20 cellular contexts compared by ENCODE assay signal in the genomic region with DNA sequence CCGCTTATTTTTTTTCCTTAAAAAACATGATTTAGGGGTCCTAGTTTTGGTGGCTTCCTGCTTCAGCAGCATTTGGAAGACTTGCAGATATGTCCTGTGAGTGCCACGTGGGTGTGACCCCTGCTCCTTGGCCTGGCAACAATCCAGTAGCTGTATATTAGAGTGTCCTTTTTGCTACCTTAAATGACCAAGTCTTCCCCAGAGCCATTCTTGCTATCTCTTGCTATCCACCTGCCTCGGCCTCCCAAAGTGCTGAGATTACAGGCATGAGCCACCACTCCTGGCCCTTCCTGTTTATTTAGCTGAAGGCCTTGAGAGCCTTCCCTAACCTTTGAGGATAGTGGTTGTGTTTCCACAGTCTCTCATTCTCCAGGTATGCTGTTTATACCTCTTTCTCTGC. TPM values are rescaled to one million over a fixed set of nuclear protein-coding genes. Genes with fewer than 3 reads are reported as not detected.
A peak's percentile ranks its signal among the peaks of the same experiment; 100 is the strongest.
DNase-seq lines count a peak whose midpoint lies in the region; ATAC-seq and TF ChIP-seq lines count a peak whose summit lies in the region.
"Had no signal": no experiment of that assay in that cellular context is flagged by ENCODE, and none has a peak within 500 bp of the region (broad histone marks: within the 10 kb centered on the region; RNA-seq: fewer than 3 reads in every experiment).

No MANE protein-coding gene starts in this region.

- CTCF ChIA-PET in Panc1 (lab: Charles Lee) = no interaction called here

- no peak for TF ChIP-seq CTCF in Panc1 (IDR thresholded peaks at IDR 0.05)

- H3K9me3 ChIP-seq in BLaER1 (no peaks in the 10 kb centered on the region), Panc1 (ENCODE audit: control insufficient read depth, insufficient read depth, low read depth, low read length) (no peaks in the 10 kb centered on the region), esophagus (ENCODE audit: control insufficient read depth in 2 of 2, insufficient read depth in 1 of 2, low read depth in 1 of 2, low read length in 1 of 2) (no peaks in the 10 kb centered on the region)
- H3K9me3 ChIP-seq: BE2C, left lung, prostate gland, stomach had no signal

- no TSS peak for BruUV-seq in Panc1 (replicated peaks; lab: Mats Ljungman, UMichigan)

- peaks cover 25% of the 10 kb centered on the region for H4K20me1 ChIP-seq in BLaER1

- H3K4me3 ChIP-seq in BLaER1 (no peak overlapping the region), Panc1 (ENCODE audit: low read depth in 2 of 2, low read length in 2 of 2) (no peak overlapping the region), esophagus (ENCODE audit: low read depth in 1 of 2, low read length in 2 of 2) (no peak overlapping the region), skin epidermis (no peak overlapping the region)
- H3K4me3 ChIP-seq: left lung, prostate gland, stomach had no signal

- DNase-seq in Panc1 (ENCODE audit: low read depth, low spot score) (no peak), NCI-H526 (lab: John Stamatoyannopoulos, UW) (no peak), NCI-H146 (lab: John Stamatoyannopoulos, UW) (no peak), AG08395 (ENCODE audit: low spot score) (no peak)
- DNase-seq: activated CD4-positive, alpha-beta T cell treated with anti-CD3 and anti-CD28 coated beads, Interleukin-2, amount 10 ng/mL, durations not matched to agents 24 days and 14 days; activated T-cell treated with anti-CD3 and anti-CD28 coated beads for 4 hours; BE2C; DMS 273 treated with DMSO at 0.1 percent for 48 hours; effector memory CD4-positive, alpha-beta T cell; naive thymus-derived CD4-positive, alpha-beta T cell; NK-92 treated with Interleukin-12 subunit alpha and Interleukin-12 subunit beta, amount 100 ng/mL, for 24 hours; T1000 had no signal

- WGBS in esophagus, 2 donors = 68 to 73% methylated on average over 3 of the region's 3 CpGs

- H3K27me3 ChIP-seq in BLaER1 (peaks cover 35% of the 10 kb centered on the region; the same call in 1 of the 2 replicates), Panc1 (ENCODE audit: control insufficient read depth, insufficient read depth, low read length) (no peaks in the 10 kb centered on the region), esophagus (ENCODE audit: control insufficient read depth in 1 of 2, insufficient read depth in 2 of 2, low read length in 2 of 2) (no peaks in the 10 kb centered on the region)
- H3K27me3 ChIP-seq: BE2C, left lung, stomach had no signal

- no peak overlapping the region for H3K9ac ChIP-seq in BLaER1

- H3K36me3 ChIP-seq in BLaER1 = no peaks in the 10 kb centered on the region
- no peaks in the 10 kb centered on the region; the same call in 1 of the 2 replicates for H3K36me3 ChIP-seq in Panc1 (ENCODE audit: control insufficient read depth, insufficient read depth, low read length)
- H3K36me3 ChIP-seq in esophagus (ENCODE audit: control insufficient read depth in 2 of 2, insufficient read depth in 2 of 2, low read length in 1 of 2) = peaks cover 0 to 9% of the 10 kb centered on the region in 2 donors

- intact Hi-C loops in Panc1 (cut with micrococcal nuclease; ENCODE audit: unreplicated experiment) = no loop called here

- no peak for ATAC-seq in Panc1
- ATAC-seq in GM18502 (IDR thresholded peaks at IDR 0.05; ENCODE audit: poor library complexity, unreplicated experiment) = no peak
- ATAC-seq: activated naive CD4-positive, alpha-beta T cell treated with anti-CD3 and anti-CD28 coated beads, Interleukin-2, amount 50 U/mL, for 72 hours; left lung; naive thymus-derived CD4-positive, alpha-beta T cell had no signal

- H3K4me1 ChIP-seq in BLaER1 = peaks cover 57% of the 10 kb centered on the region
- H3K4me1 ChIP-seq in Panc1 (ENCODE audit: control insufficient read depth, insufficient read depth, low read length) = peaks cover 43% of the 10 kb centered on the region
- peaks cover 11 to 19% of the 10 kb centered on the region in 2 donors for H3K4me1 ChIP-seq in esophagus (ENCODE audit: control insufficient read depth in 2 of 2, insufficient read depth in 2 of 2, low read length in 1 of 2)

- POLR2A ChIA-PET in Panc1 (lab: Charles Lee) = no interaction called here

- peak overlapping the region; percentile 74 for H3K4me2 ChIP-seq in BLaER1

- no peak overlapping the region for H3K27ac ChIP-seq in BLaER1
- H3K27ac ChIP-seq in Panc1 (ENCODE audit: low read length) = peak overlapping the region; percentile 86; the same call in 1 of the 2 replicates
- H3K27ac ChIP-seq in esophagus (ENCODE audit: low read depth in 2 of 2, low read length in 1 of 2) = peak overlapping the region; percentile 75 to 96
- H3K27ac ChIP-seq in skin epidermis = peak overlapping the region in 11 of 21 experiments; percentile 11 to 75 (median 49)

- in situ Hi-C loops in Panc1 (cut with HindIII; ENCODE audit: low pct_unique_long_range_greater_than_20kb, low sequenced_read_pairs) = no loop called here

RNA-seq across cellular contexts. Expression of a gene that starts 17.0 kb away (rescaled TPM):
- 75.2 TPM for total RNA-seq in Panc1 (2021; ENCODE audit: unreplicated experiment)
- 94.6 TPM for polyA plus RNA-seq in Panc1 (2012; ENCODE audit: insufficient read length)
- polyA plus RNA-seq in esophagus = 10 to 100 TPM; 30.9 to 57.6 TPM

RNA-seq across cellular contexts. Expression of a gene that starts 52.8 kb away (rescaled TPM):
- 41.0 TPM for total RNA-seq in Panc1 (2021; ENCODE audit: unreplicated experiment)
- 45.7 TPM for polyA plus RNA-seq in Panc1 (2012; ENCODE audit: insufficient read length)
- 10 to 100 TPM in 1 of 2 donors, 1 to 10 TPM in 1; 6.8 to 14.6 TPM for polyA plus RNA-seq in esophagus

RNA-seq across cellular contexts. Expression of a gene that starts 53.0 kb away (rescaled TPM):
- total RNA-seq in Panc1 (2021; ENCODE audit: unreplicated experiment) = 101 TPM
- 156 TPM for polyA plus RNA-seq in Panc1 (2012; ENCODE audit: insufficient read length)
- polyA plus RNA-seq in esophagus = 10 to 100 TPM; 34.3 to 49.1 TPM
